In the genomic region with DNA sequence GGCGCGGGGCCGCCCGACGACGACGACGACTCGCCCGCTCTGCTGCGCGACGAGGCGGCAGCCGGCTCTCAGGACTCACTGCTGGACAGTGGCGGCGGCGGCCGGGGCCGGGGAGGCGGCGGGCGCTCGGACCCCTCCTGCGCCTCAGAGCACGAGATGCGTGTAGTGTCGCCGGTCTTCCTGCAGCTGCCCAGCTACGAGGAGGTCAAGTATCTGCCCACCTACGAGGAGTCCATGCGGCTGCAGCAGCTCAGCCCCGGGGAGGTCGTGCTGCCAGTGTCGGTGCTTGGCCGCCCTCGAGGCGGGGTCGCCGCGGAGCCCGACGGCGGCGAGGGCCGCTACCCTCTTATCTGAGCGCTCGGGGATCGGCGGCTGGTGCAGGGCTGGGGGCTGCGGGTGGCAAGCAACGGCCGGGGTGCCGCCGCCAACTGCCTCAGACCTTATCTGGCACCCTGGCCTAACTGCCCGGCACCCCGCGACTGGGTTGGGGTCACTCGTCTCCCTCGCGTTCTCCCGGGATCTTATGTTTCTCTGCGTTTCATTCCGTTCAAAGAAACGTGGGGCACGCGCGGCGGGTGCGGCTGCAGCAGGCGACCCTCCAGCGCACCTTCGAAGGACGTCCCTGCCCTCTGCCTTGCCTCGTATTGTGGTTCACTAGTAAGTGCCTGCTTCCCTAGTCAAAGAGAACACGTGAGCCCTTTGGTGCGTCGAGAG, we compare ENCODE assay signal across 8 cellular contexts. TPM values are rescaled to one million over a fixed set of nuclear protein-coding genes. Genes with fewer than 3 reads are reported as not detected.
DNase-seq lines count a peak whose midpoint lies in the region; ATAC-seq and TF ChIP-seq lines count a peak whose summit lies in the region.

No MANE protein-coding gene starts in this region.

- H3K4me3 Mint-ChIP-seq in endothelial cell (ENCODE audit: unreplicated experiment): peak overlapping the region; percentile 76
- peak overlapping the region; percentile 81 for H3K4me3 Mint-ChIP-seq in natural killer cell treated with Interleukin-12 subunit alpha and Interleukin-12 subunit beta and Interleukin-15 and Interleukin-18, amount 100 ng/mL, for 72 hours

- H3K9me3 ChIP-seq in BLaER1: no peaks in the 10 kb centered on the region

- H3K27ac Mint-ChIP-seq in endothelial cell (ENCODE audit: unreplicated experiment): no peak overlapping the region
- no peak overlapping the region for H3K27ac Mint-ChIP-seq in natural killer cell treated with Interleukin-12 subunit alpha and Interleukin-12 subunit beta and Interleukin-15 and Interleukin-18, amount 100 ng/mL, for 72 hours

- peak; percentile 8 for ATAC-seq in GM18858 (IDR thresholded peaks at IDR 0.05; ENCODE audit: unreplicated experiment)
- ATAC-seq in HG03103 (IDR thresholded peaks at IDR 0.05; ENCODE audit: low read depth, unreplicated experiment): peak; percentile 15
- ATAC-seq in natural killer cell treated with Interleukin-12 subunit alpha and Interleukin-12 subunit beta and Interleukin-15 and Interleukin-18, amount 100 ng/mL, for 72 hours: peak in 1 of 2 donors; percentile 37
- ATAC-seq in HG02798 (IDR thresholded peaks at IDR 0.05; ENCODE audit: poor library complexity, unreplicated experiment): no peak

- no peak overlapping the region for H3K27ac ChIP-seq in BLaER1

- no peaks in the 10 kb centered on the region for H3K9me3 Mint-ChIP-seq in endothelial cell (ENCODE audit: unreplicated experiment)
- H3K9me3 Mint-ChIP-seq in natural killer cell treated with Interleukin-12 subunit alpha and Interleukin-12 subunit beta and Interleukin-15 and Interleukin-18, amount 100 ng/mL, for 72 hours: no peaks in the 10 kb centered on the region

- peak overlapping the region; percentile 97 for H3K4me2 ChIP-seq in BLaER1

- peak overlapping the region; percentile 74 for H3K4me3 ChIP-seq in BLaER1

- no peaks in the 10 kb centered on the region for H3K36me3 Mint-ChIP-seq in endothelial cell (ENCODE audit: low read depth, unreplicated experiment)
- H3K36me3 Mint-ChIP-seq in natural killer cell treated with Interleukin-12 subunit alpha and Interleukin-12 subunit beta and Interleukin-15 and Interleukin-18, amount 100 ng/mL, for 72 hours: no peaks in the 10 kb centered on the region

- no peaks in the 10 kb centered on the region for H3K36me3 ChIP-seq in BLaER1

- H3K9ac ChIP-seq in BLaER1: no peak overlapping the region

- peaks cover 12% of the 10 kb centered on the region for H3K4me1 ChIP-seq in BLaER1

- H4K20me1 ChIP-seq in BLaER1: no peaks in the 10 kb centered on the region

- H3K4me1 Mint-ChIP-seq in endothelial cell (ENCODE audit: unreplicated experiment): peaks cover 15% of the 10 kb centered on the region
- peaks cover 10 to 18% of the 10 kb centered on the region in 2 donors for H3K4me1 Mint-ChIP-seq in natural killer cell treated with Interleukin-12 subunit alpha and Interleukin-12 subunit beta and Interleukin-15 and Interleukin-18, amount 100 ng/mL, for 72 hours (ENCODE audit: low read depth in 2 of 2)

- peaks cover 41% of the 10 kb centered on the region for H3K27me3 ChIP-seq in BLaER1

- H3K27me3 Mint-ChIP-seq in endothelial cell (ENCODE audit: unreplicated experiment): peaks cover 16% of the 10 kb centered on the region
- peaks cover 31 to 44% of the 10 kb centered on the region in 2 donors for H3K27me3 Mint-ChIP-seq in natural killer cell treated with Interleukin-12 subunit alpha and Interleukin-12 subunit beta and Interleukin-15 and Interleukin-18, amount 100 ng/mL, for 72 hours

- DNase-seq in SK-N-DZ (ENCODE audit: low spot score) (peak; percentile 68), endothelial cell (ENCODE audit: low spot score) (peak; percentile 36), amniotic stem cell (lab: John Stamatoyannopoulos, UW) (no peak)
- DNase-seq in natural killer cell treated with Interleukin-12 subunit alpha and Interleukin-12 subunit beta and Interleukin-15 and Interleukin-18, amount 100 ng/mL, for 72 hours (ENCODE audit: low spot score): no peak

- no peak for TF ChIP-seq CTCF in endothelial cell (IDR thresholded peaks at IDR 0.05; ENCODE audit: unreplicated experiment)

RNA-seq across cellular contexts. Expression of gene C3orf80, which starts 1.0 kb away (rescaled TPM):
- polyA plus RNA-seq in SK-N-DZ (2014; cell fraction: cytosol; rRNA removed): 3.3 and 5.9 TPM in 2 replicates
- 2.4 and 4.2 TPM in 2 replicates for polyA plus RNA-seq in SK-N-DZ (2014; cell fraction: nucleus; rRNA removed)
- total RNA-seq in endothelial cell (ENCODE audit: unreplicated experiment): not detected
- not detected for total RNA-seq in natural killer cell treated with Interleukin-12 subunit alpha and Interleukin-12 subunit beta and Interleukin-15 and Interleukin-18, amount 100 ng/mL, for 72 hours

Comparison
In these comparisons a context has a peak if more than half of its experiments do, and no peak if none do; other contexts are left out.
1. DNase-seq: peak in SK-N-DZ (single experiment) and endothelial cell (single experiment); none in natural killer cell treated with Interleukin-12 subunit alpha and Interleukin-12 subunit beta and Interleukin-15 and Interleukin-18, amount 100 ng/mL, for 72 hours (single experiment) and amniotic stem cell (single experiment).